In genomic region chr20:37369846-37370245, GRCh38 we compare ENCODE assay signal across 30 cellular contexts.
"Had no signal": no experiment of that assay in that cellular context is flagged by ENCODE, and none has a peak within 500 bp of the region (broad histone marks: within the 10 kb centered on the region; RNA-seq: fewer than 3 reads in every experiment).

No MANE protein-coding gene starts in this region.

- H3K4me1 ChIP-seq: pancreas, stomach, testis, tibial artery, upper lobe of left lung, uterus had no signal

- H3K4me3 Mint-ChIP-seq: effector memory CD8-positive, alpha-beta T cell; immature natural killer cell; memory B cell; mesothelial cell of epicardium; naive B cell; natural killer cell treated with Interleukin-12 subunit alpha and Interleukin-12 subunit beta and Interleukin-15 and Interleukin-18, amount 100 ng/mL, for 72 hours; neural crest cell had no signal

- H3K4me3 ChIP-seq: esophagus squamous epithelium, heart right ventricle, lung, mucosa of descending colon, pancreas, stomach, testis, tibial artery, upper lobe of left lung, uterus had no signal

- DNase-seq: central memory CD4-positive, alpha-beta T cell; cortex of kidney; effector memory CD8-positive, alpha-beta T cell; erythroblast; esophagus squamous epithelium; foreskin melanocyte; glutamatergic neuron; heart right ventricle; hypothalamus; immature natural killer cell; mucosa of descending colon; naive B cell; pancreas; stimulated activated CD4-positive, alpha-beta T cell treated with anti-CD3 and anti-CD28 coated beads, Interleukin-2, amount 100 ng/mL, for 48 hours; stimulated activated naive CD4-positive, alpha-beta T cell treated with Interleukin-2 at 50 U/mL for 16 hours; stomach; testis; tibial artery; upper lobe of left lung; uterus had no signal

- H3K27ac Mint-ChIP-seq: effector memory CD8-positive, alpha-beta T cell; memory B cell; mesothelial cell of epicardium; natural killer cell treated with Interleukin-12 subunit alpha and Interleukin-12 subunit beta and Interleukin-15 and Interleukin-18, amount 100 ng/mL, for 72 hours; progenitor cell of endocrine pancreas had no signal

- H3K27me3 ChIP-seq: esophagus squamous epithelium, heart right ventricle, neutrophil, pancreas, stomach, testis, tibial artery, upper lobe of left lung, uterus had no signal

- H3K27me3 Mint-ChIP-seq: effector memory CD8-positive, alpha-beta T cell; memory B cell; naive B cell; natural killer cell treated with Interleukin-12 subunit alpha and Interleukin-12 subunit beta and Interleukin-15 and Interleukin-18, amount 100 ng/mL, for 72 hours; progenitor cell of endocrine pancreas had no signal

- H3K9me3 ChIP-seq: esophagus squamous epithelium, heart right ventricle, mucosa of descending colon, neutrophil, pancreas, stomach, testis, tibial artery, upper lobe of left lung, uterus had no signal

- H3K36me3 Mint-ChIP-seq: naive B cell; natural killer cell treated with Interleukin-12 subunit alpha and Interleukin-12 subunit beta and Interleukin-15 and Interleukin-18, amount 100 ng/mL, for 72 hours had no signal

- ATAC-seq: effector memory CD8-positive, alpha-beta T cell; heart right ventricle; mucosa of descending colon; natural killer cell treated with Interleukin-12 subunit alpha and Interleukin-12 subunit beta and Interleukin-15 and Interleukin-18, amount 100 ng/mL, for 72 hours; pancreas; sciatic nerve had no signal

- H3K27ac ChIP-seq: esophagus squamous epithelium, heart right ventricle, neutrophil, pancreas, stomach, testis, tibial artery, upper lobe of left lung, uterus had no signal

- FAIRE-seq: endometrium, keratinocyte, pancreas had no signal

- H3K36me3 ChIP-seq: neutrophil, uterus had no signal

- H3K4me1 Mint-ChIP-seq: immature natural killer cell, mesothelial cell of epicardium had no signal

- H3K9me3 Mint-ChIP-seq: effector memory CD8-positive, alpha-beta T cell; immature natural killer cell; memory B cell; natural killer cell treated with Interleukin-12 subunit alpha and Interleukin-12 subunit beta and Interleukin-15 and Interleukin-18, amount 100 ng/mL, for 72 hours; neural crest cell had no signal
